ENCODE assay signal across 28 cellular contexts in genomic region chr2:182193291-182193690, GRCh38.
"Had no signal": no experiment of that assay in that cellular context is flagged by ENCODE, and none has a peak within 500 bp of the region (broad histone marks: within the 10 kb centered on the region; RNA-seq: fewer than 3 reads in every experiment).

No MANE protein-coding gene starts in this region.

- H3K4me1 ChIP-seq: parathyroid adenoma, psoas muscle, right lobe of liver, sigmoid colon, stomach, thyroid gland, tibial nerve, upper lobe of left lung, vagina had no signal

- H3K27ac Mint-ChIP-seq: natural killer cell treated with Interleukin-12 subunit alpha and Interleukin-12 subunit beta and Interleukin-15 and Interleukin-18, amount 100 ng/mL, for 72 hours; nephron progenitor cell; progenitor cell of endocrine pancreas; stimulated activated effector memory CD8-positive, alpha-beta T cell treated with anti-CD3 and anti-CD28 coated beads, Interleukin-12 subunit alpha, Interleukin-12 subunit beta, amount 100 ng/mL, for 72 hours; stimulated activated naive B cell treated with anti-CD40 and anti-IgM and Interleukin-4, amounts not matched to agents 10 μg/mL and 1 μg/mL and 100 μg/mL, for 72 hours; stimulated activated naive CD8-positive, alpha-beta T cell treated with anti-CD3 and anti-CD28 coated beads, Interleukin-15, Interleukin-2, amounts not matched to agents 100 ng/mL and 50 ng/mL, for 24 hours had no signal

- H3K27me3 ChIP-seq: ovary, right lobe of liver, sigmoid colon, stomach, thyroid gland, tibial nerve, upper lobe of left lung, vagina had no signal

- H3K9me3 Mint-ChIP-seq: natural killer cell treated with Interleukin-12 subunit alpha and Interleukin-12 subunit beta and Interleukin-15 and Interleukin-18, amount 100 ng/mL, for 72 hours; nephron progenitor cell; neural crest cell; stimulated activated effector memory CD8-positive, alpha-beta T cell treated with anti-CD3 and anti-CD28 coated beads, Interleukin-12 subunit alpha, Interleukin-12 subunit beta, amount 100 ng/mL, for 72 hours; stimulated activated naive B cell treated with anti-CD40 and anti-IgM and Interleukin-4, amounts not matched to agents 10 μg/mL and 1 μg/mL and 100 μg/mL, for 72 hours; stimulated activated naive CD8-positive, alpha-beta T cell treated with anti-CD3 and anti-CD28 coated beads, Interleukin-15, Interleukin-2, amounts not matched to agents 100 ng/mL and 50 ng/mL, for 24 hours had no signal

- H3K9me3 ChIP-seq: ovary, psoas muscle, right lobe of liver, sigmoid colon, stomach, thoracic aorta, thyroid gland, tibial nerve, upper lobe of left lung, vagina had no signal

- FAIRE-seq: small intestine, urothelium cell line had no signal

- H3K36me3 Mint-ChIP-seq: natural killer cell treated with Interleukin-12 subunit alpha and Interleukin-12 subunit beta and Interleukin-15 and Interleukin-18, amount 100 ng/mL, for 72 hours; stimulated activated effector memory CD8-positive, alpha-beta T cell treated with anti-CD3 and anti-CD28 coated beads, Interleukin-12 subunit alpha, Interleukin-12 subunit beta, amount 100 ng/mL, for 72 hours; stimulated activated naive B cell treated with anti-CD40 and anti-IgM and Interleukin-4, amounts not matched to agents 10 μg/mL and 1 μg/mL and 100 μg/mL, for 72 hours had no signal

- H3K4me3 Mint-ChIP-seq: natural killer cell treated with Interleukin-12 subunit alpha and Interleukin-12 subunit beta and Interleukin-15 and Interleukin-18, amount 100 ng/mL, for 72 hours; nephron progenitor cell; neural crest cell; stimulated activated effector memory CD8-positive, alpha-beta T cell treated with anti-CD3 and anti-CD28 coated beads, Interleukin-12 subunit alpha, Interleukin-12 subunit beta, amount 100 ng/mL, for 72 hours; stimulated activated naive B cell treated with anti-CD40 and anti-IgM and Interleukin-4, amounts not matched to agents 10 μg/mL and 1 μg/mL and 100 μg/mL, for 72 hours; stimulated activated naive CD8-positive, alpha-beta T cell treated with anti-CD3 and anti-CD28 coated beads, Interleukin-15, Interleukin-2, amounts not matched to agents 100 ng/mL and 50 ng/mL, for 24 hours had no signal

- DNase-seq: nephron progenitor cell; occipital lobe; ovary; psoas muscle; right cardiac atrium; right lobe of liver; sigmoid colon; small intestine; stimulated activated CD4-positive, alpha-beta T cell treated with anti-CD3 and anti-CD28 coated beads, Interleukin-15, amount 100 ng/mL, for 24 hours; stimulated activated CD4-positive, alpha-beta T cell treated with anti-CD3 and anti-CD28 coated beads, Interleukin-2, amount 100 ng/mL, for 24 hours; stimulated activated CD4-positive, alpha-beta T cell treated with anti-CD3 and anti-CD28 coated beads, Interleukin-2, amount 100 ng/mL, for 48 hours; stimulated activated CD4-positive, alpha-beta T cell treated with anti-CD3 and anti-CD28 coated beads, Interleukin-4, amount 100 ng/mL, for 24 hours; stimulated activated naive B cell treated with anti-CD40 and anti-IgM and Interleukin-4, amounts not matched to agents 10 μg/mL and 1 μg/mL and 100 μg/mL, for 72 hours; stimulated activated naive CD4-positive, alpha-beta T cell treated with Interleukin-2 at 50 U/mL for 16 hours; stomach; thyroid gland; trophoblast cell; upper lobe of left lung had no signal

- H3K9ac ChIP-seq: parathyroid adenoma had no signal

- H3K79me2 ChIP-seq: parathyroid adenoma had no signal

- H2AFZ ChIP-seq: parathyroid adenoma had no signal

- H3K36me3 ChIP-seq: ovary, right lobe of liver, sigmoid colon, stomach, thoracic aorta, thyroid gland, tibial nerve, upper lobe of left lung, vagina had no signal

- H3K27me3 Mint-ChIP-seq: progenitor cell of endocrine pancreas; stimulated activated naive CD8-positive, alpha-beta T cell treated with anti-CD3 and anti-CD28 coated beads, Interleukin-15, Interleukin-2, amounts not matched to agents 100 ng/mL and 50 ng/mL, for 24 hours had no signal

- H3K27ac ChIP-seq: ovary, parathyroid adenoma, psoas muscle, right lobe of liver, sigmoid colon, stomach, thoracic aorta, thyroid gland, tibial nerve, upper lobe of left lung, vagina had no signal

- H3K4me3 ChIP-seq: ovary, psoas muscle, right lobe of liver, sigmoid colon, stomach, thoracic aorta, thyroid gland, tibial nerve, upper lobe of left lung, vagina had no signal

- H3K4me1 Mint-ChIP-seq: nephron progenitor cell; neural crest cell; stimulated activated effector memory CD8-positive, alpha-beta T cell treated with anti-CD3 and anti-CD28 coated beads, Interleukin-12 subunit alpha, Interleukin-12 subunit beta, amount 100 ng/mL, for 72 hours; stimulated activated naive B cell treated with anti-CD40 and anti-IgM and Interleukin-4, amounts not matched to agents 10 μg/mL and 1 μg/mL and 100 μg/mL, for 72 hours had no signal
